ENCODE assay signal across 8 cellular contexts in the genomic region with DNA sequence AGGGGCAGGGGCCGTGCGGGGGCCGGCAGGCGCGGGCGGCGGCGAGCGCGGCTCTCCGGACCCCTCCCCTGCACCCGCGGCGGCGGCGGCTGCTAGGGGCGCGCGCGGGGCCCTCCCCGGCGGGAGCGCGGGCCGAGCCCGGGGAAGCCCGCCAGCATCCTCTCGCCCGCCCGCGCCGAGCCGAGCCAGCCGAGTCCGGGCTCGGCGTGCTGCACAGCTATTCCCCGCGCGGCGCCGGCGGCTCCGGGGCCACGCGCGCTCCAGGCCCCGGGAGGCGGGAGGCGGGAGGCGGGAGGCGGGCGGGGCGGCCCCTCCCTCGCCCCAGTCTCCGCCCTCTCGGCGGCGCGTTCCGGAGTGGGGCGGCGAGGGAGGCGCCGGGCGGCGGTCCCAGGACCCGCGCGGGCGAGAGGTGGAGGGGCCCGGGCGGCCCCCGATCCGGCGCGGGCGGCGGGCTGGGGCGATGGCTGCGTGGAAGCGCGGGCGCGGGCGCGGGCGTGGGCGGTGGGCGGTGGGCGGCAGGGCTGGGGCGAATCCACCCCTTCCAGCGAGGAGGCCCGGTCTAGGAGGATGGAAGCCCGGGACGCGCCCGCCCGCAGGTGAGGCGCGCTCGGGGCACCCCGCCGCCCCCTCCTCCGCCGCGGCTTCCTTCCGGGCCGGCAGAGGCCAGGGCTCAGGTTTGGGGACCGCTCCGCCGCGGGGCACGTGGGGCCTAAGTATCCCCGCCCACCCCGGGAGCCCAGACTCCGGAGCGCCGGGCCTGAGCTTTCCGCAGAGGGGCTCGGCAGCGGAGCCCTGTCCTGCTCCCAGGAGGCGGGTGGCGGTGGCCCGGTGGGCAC. TPM values are rescaled to one million over a fixed set of nuclear protein-coding genes. Genes with fewer than 3 reads are reported as not detected.
DNase-seq lines count a peak whose midpoint lies in the region; ATAC-seq, FAIRE-seq and TF ChIP-seq lines count a peak whose summit lies in the region.

A gene (minus strand): TSS at position 261 of the 836 bp plus-strand sequence. CDS start 1,250 bp downstream, outside the sequence.

- TF ChIP-seq CTCF in LNCaP clone FGC (IDR thresholded peaks at IDR 0.05; ENCODE audit: control insufficient read depth, extremely low read depth, insufficient read depth), result no peak
- no peak for TF ChIP-seq CTCF in coronary artery (IDR thresholded peaks at IDR 0.05)
- no peak for TF ChIP-seq CTCF in left lung (IDR thresholded peaks at IDR 0.05)

- intact Hi-C loops in left lung (cut with DNase I), result no loop called here

- no peaks in the 10 kb centered on the region for H3K9me3 ChIP-seq in left lung

- peaks cover 0 to 39% of the 10 kb centered on the region in 2 donors for H3K27me3 ChIP-seq in left lung

- H3K4me1 ChIP-seq in left lung, result peaks cover 0 to 28% of the 10 kb centered on the region in 2 donors

- no peak for DNase-seq in LNCaP clone FGC (ENCODE audit: low read depth)
- DNase-seq in activated CD4-positive, alpha-beta T cell treated with anti-CD3 and anti-CD28 coated beads for 48 hours, result peak; percentile 78
- no peak for DNase-seq in coronary artery (ENCODE audit: low spot score)
- peak; percentile 49 to 85 for DNase-seq in left lung
- peak; percentile 56 to 63 for DNase-seq in stimulated activated CD4-positive, alpha-beta T cell treated with anti-CD3 and anti-CD28 coated beads, Interleukin-4, amount 100 ng/mL, for 4 hours
- DNase-seq in RCC 7860 (ENCODE audit: low spot score), result no peak

- H3K4me3 ChIP-seq in GM08714 (ENCODE audit: low read length) (peak within 1 kb of the TSS; percentile 75), LNCaP clone FGC (ENCODE audit: low read depth, low read length) (peak within 1 kb of the TSS; percentile 61), coronary artery (peak within 1 kb of the TSS; percentile 80), left lung (peak within 1 kb of the TSS; percentile 42 to 57)

- no peaks in the 10 kb centered on the region for H3K36me3 ChIP-seq in left lung

- H3K27ac ChIP-seq in coronary artery (peak within 1 kb of the TSS; percentile 59 to 89), left lung (peak within 1 kb of the TSS in 1 of 2 donors; percentile 39)

- no peak for FAIRE-seq in RCC 7860 (lab: Jason Lieb, UNC)

- peak; percentile 45 for ATAC-seq in GM21737 (IDR thresholded peaks at IDR 0.05; ENCODE audit: unreplicated experiment)
- ATAC-seq in left lung, result peak; percentile 77

RNA-seq across cellular contexts. Expression of the gene that starts here (rescaled TPM):
- total RNA-seq in left lung, result 10 to 100 TPM; 47.1 to 50.5 TPM

Comparison
In these comparisons a context has a peak if more than half of its experiments do, and no peak if none do; other contexts are left out.
1. DNase-seq: peak in activated CD4-positive, alpha-beta T cell treated with anti-CD3 and anti-CD28 coated beads for 48 hours (single experiment), left lung (2 of 2) and stimulated activated CD4-positive, alpha-beta T cell treated with anti-CD3 and anti-CD28 coated beads, Interleukin-4, amount 100 ng/mL, for 4 hours (2 of 2); none in LNCaP clone FGC (single experiment), coronary artery (single experiment) and RCC 7860 (single experiment).
2. Peak in every context shown above with its lines, with median percentiles within 50 percentile points of each other: H3K4me3 ChIP-seq.